22 cellular contexts compared by ENCODE assay signal in the genomic region with DNA sequence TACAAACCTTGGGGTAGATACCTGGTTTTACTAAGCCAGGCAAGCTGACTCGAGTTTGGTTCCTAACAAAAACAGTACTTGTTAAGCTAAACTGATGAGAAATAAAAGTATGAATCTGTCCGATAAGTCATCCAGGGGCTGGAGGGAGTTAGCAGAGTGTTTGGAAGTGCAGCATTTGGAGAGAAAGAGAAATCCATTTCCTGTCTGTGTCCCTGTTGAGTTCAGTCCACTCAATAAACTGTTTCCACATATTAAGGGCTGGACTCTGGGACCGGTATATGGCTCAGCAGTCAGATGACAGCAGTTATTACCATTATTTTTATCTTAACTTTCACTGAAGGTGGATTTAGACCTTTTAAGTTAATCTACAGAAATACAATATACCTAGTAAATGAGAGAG.
"Had no signal": no experiment of that assay in that cellular context is flagged by ENCODE, and none has a peak within 500 bp of the region (broad histone marks: within the 10 kb centered on the region; RNA-seq: fewer than 3 reads in every experiment).

No MANE protein-coding gene starts in this region.

- H3K4me1 Mint-ChIP-seq: naive B cell, T-cell had no signal

- H3K9me3 Mint-ChIP-seq: activated CD4-positive, alpha-beta memory T cell treated with anti-CD3 and anti-CD28 coated beads, Interleukin-2, amount 10 ng/mL, durations not matched to agents 7 days and 5 days; activated naive CD4-positive, alpha-beta T cell treated with anti-CD3 and anti-CD28 coated beads for 36 hours; activated T-cell treated with anti-CD3 and anti-CD28 coated beads, Interleukin-2, amount 50 U/mL, for 24 hours; naive B cell; stimulated activated naive CD8-positive, alpha-beta T cell treated with anti-CD3 and anti-CD28 coated beads, Interleukin-15, amount 100 ng/mL, for 72 hours; T-cell had no signal

- H3K4me3 Mint-ChIP-seq: activated CD4-positive, alpha-beta memory T cell treated with anti-CD3 and anti-CD28 coated beads, Interleukin-2, amount 10 ng/mL, durations not matched to agents 7 days and 5 days; activated naive CD4-positive, alpha-beta T cell treated with anti-CD3 and anti-CD28 coated beads for 36 hours; activated T-cell treated with anti-CD3 and anti-CD28 coated beads, Interleukin-2, amount 50 U/mL, for 24 hours; naive B cell; stimulated activated naive CD8-positive, alpha-beta T cell treated with anti-CD3 and anti-CD28 coated beads, Interleukin-15, amount 100 ng/mL, for 72 hours; T-cell had no signal

- H3K27me3 ChIP-seq: pancreas, suprapubic skin, upper lobe of left lung had no signal

- H3K4me1 ChIP-seq: pancreas had no signal

- H3K27ac ChIP-seq: pancreas, SK-N-MC, suprapubic skin had no signal

- H3K36me3 ChIP-seq: pancreas, suprapubic skin, upper lobe of left lung had no signal

- H3K27ac Mint-ChIP-seq: activated CD4-positive, alpha-beta memory T cell treated with anti-CD3 and anti-CD28 coated beads, Interleukin-2, amount 10 ng/mL, durations not matched to agents 7 days and 5 days; activated naive CD4-positive, alpha-beta T cell treated with anti-CD3 and anti-CD28 coated beads for 36 hours; activated T-cell treated with anti-CD3 and anti-CD28 coated beads, Interleukin-2, amount 50 U/mL, for 24 hours; activated T-helper 2 cell treated with anti-CD3 and anti-CD28 coated beads, Interferon-gamma antibody, Interleukin-2, Interleukin-4, amounts not matched to agents 10 μg/mL and 5 μg/mL and 100 μg/mL, durations not matched to agents 14 hours and 24 hours and 36 hours; naive B cell; stimulated activated naive CD8-positive, alpha-beta T cell treated with anti-CD3 and anti-CD28 coated beads, Interleukin-15, amount 100 ng/mL, for 72 hours; T-cell had no signal

- DNase-seq: activated CD4-positive, alpha-beta memory T cell treated with anti-CD3 and anti-CD28 coated beads, Interleukin-2, amount 10 ng/mL, durations not matched to agents 7 days and 5 days; activated CD4-positive, alpha-beta T cell treated with anti-CD3 and anti-CD28 coated beads for 48 hours; activated CD4-positive, CD25-positive, alpha-beta regulatory T cell; activated naive CD4-positive, alpha-beta T cell treated with anti-CD3 and anti-CD28 coated beads for 36 hours; activated T-cell treated with anti-CD3 and anti-CD28 coated beads, Interleukin-2, amount 50 U/mL, for 24 hours; anterior cingulate cortex; cortex of kidney; effector CD4-positive, alpha-beta T cell; hippocampal formation; mucosa of descending colon; naive B cell; pancreas; stimulated activated CD4-positive, alpha-beta T cell treated with anti-CD3 and anti-CD28 coated beads, Interleukin-4, amount 100 ng/mL, for 1 hour; stimulated activated naive CD8-positive, alpha-beta T cell treated with anti-CD3 and anti-CD28 coated beads, Interleukin-15, amount 100 ng/mL, for 72 hours; T-cell; upper lobe of left lung had no signal

- H3K4me3 ChIP-seq: mucosa of descending colon, pancreas, SK-N-MC, smooth muscle cell, suprapubic skin, upper lobe of left lung had no signal

- ATAC-seq: left lobe of liver; mucosa of descending colon; pancreas; sciatic nerve; stimulated activated naive CD8-positive, alpha-beta T cell treated with anti-CD3 and anti-CD28 coated beads, Interleukin-15, amount 100 ng/mL, for 72 hours; T-cell had no signal

- H3K36me3 Mint-ChIP-seq: T-cell had no signal

- H3K9me3 ChIP-seq: mucosa of descending colon, pancreas, suprapubic skin, upper lobe of left lung had no signal
